ENCODE assay signal across 12 cellular contexts in the genomic region with DNA sequence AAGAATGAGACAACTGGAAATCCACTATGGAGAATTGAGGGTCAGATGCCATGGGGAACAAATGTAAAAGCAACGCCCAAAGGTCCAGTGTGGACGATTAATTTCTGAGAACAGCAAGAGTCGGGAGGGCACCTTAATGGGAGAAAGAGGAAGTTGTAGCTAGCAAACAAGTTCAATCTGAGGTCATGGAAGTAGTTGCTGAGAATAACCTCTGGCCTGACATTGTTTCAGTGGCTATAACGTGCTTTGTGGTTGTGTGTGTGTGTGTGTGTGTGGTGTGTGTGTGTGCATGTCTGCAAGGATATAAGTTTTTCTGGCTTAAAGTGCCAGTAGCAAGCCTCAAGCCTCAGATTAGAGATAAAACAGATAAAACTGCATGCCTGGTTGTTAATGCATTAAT.
A peak's percentile ranks its signal among the peaks of the same experiment; 100 is the strongest.
DNase-seq lines count a peak whose midpoint lies in the region; ATAC-seq and TF ChIP-seq lines count a peak whose summit lies in the region.
"Had no signal": no experiment of that assay in that cellular context is flagged by ENCODE, and none has a peak within 500 bp of the region (broad histone marks: within the 10 kb centered on the region; RNA-seq: fewer than 3 reads in every experiment).

No MANE protein-coding gene starts in this region.

- no peak overlapping the region for H2AFZ ChIP-seq in MM.1S (ENCODE audit: low read length)

- no peaks in the 10 kb centered on the region for H3K9me3 Mint-ChIP-seq in activated naive CD8-positive, alpha-beta T cell treated with anti-CD3 and anti-CD28 coated beads for 36 hours
- H3K9me3 Mint-ChIP-seq: WTC11 had no signal

- H3K79me2 ChIP-seq in MM.1S (ENCODE audit: low read length) = no peaks in the 10 kb centered on the region

- no peaks in the 10 kb centered on the region for H3K9me3 ChIP-seq in MM.1S (replicated peaks; ENCODE audit: insufficient read depth, low read length)
- H3K9me3 ChIP-seq: upper lobe of right lung had no signal

- H3K27me3 Mint-ChIP-seq in activated naive CD8-positive, alpha-beta T cell treated with anti-CD3 and anti-CD28 coated beads for 36 hours = no peaks in the 10 kb centered on the region

- no peak overlapping the region for H3K27ac Mint-ChIP-seq in activated naive CD8-positive, alpha-beta T cell treated with anti-CD3 and anti-CD28 coated beads for 36 hours
- H3K27ac Mint-ChIP-seq: WTC11 had no signal

- no peaks in the 10 kb centered on the region for H3K27me3 ChIP-seq in MM.1S (replicated peaks; ENCODE audit: insufficient read depth, low read length)
- H3K27me3 ChIP-seq: upper lobe of right lung had no signal

- H4K20me1 ChIP-seq in MM.1S (ENCODE audit: insufficient read depth, low read length) = no peaks in the 10 kb centered on the region

- H3K36me3 Mint-ChIP-seq in activated naive CD8-positive, alpha-beta T cell treated with anti-CD3 and anti-CD28 coated beads for 36 hours = no peaks in the 10 kb centered on the region
- H3K36me3 Mint-ChIP-seq: WTC11 had no signal

- H3K27ac ChIP-seq in MM.1S (ENCODE audit: low read length) = no peak overlapping the region
- H3K27ac ChIP-seq: upper lobe of right lung had no signal

- no peak overlapping the region for H3K9ac ChIP-seq in MM.1S (ENCODE audit: low read length)

- TF ChIP-seq CTCF in MM.1S (IDR thresholded peaks at IDR 0.05; ENCODE audit: low read length) = no peak

- H3K4me3 ChIP-seq in MM.1S (ENCODE audit: low read length) = no peak overlapping the region
- H3K4me3 ChIP-seq: upper lobe of right lung had no signal

- peak; percentile 45 for DNase-seq in MM.1S
- peak; percentile 9 for DNase-seq in medulla oblongata (ENCODE audit: extremely low spot score)
- DNase-seq in NCI-H1105 (lab: John Stamatoyannopoulos, UW) = no peak
- no peak for DNase-seq in activated naive CD8-positive, alpha-beta T cell treated with anti-CD3 and anti-CD28 coated beads for 36 hours
- no peak for DNase-seq in HuH-7 (ENCODE audit: low spot score)
- DNase-seq in iPS-NIHi11 (ENCODE audit: low spot score) = no peak
- DNase-seq: COR-L47, upper lobe of right lung had no signal

- H3K4me2 ChIP-seq in MM.1S (ENCODE audit: low read depth, low read length) = no peak overlapping the region

- peak; percentile 50 for ATAC-seq in GM18520 (IDR thresholded peaks at IDR 0.05; ENCODE audit: unreplicated experiment)
- peak; percentile 81 for ATAC-seq in HG02588 (IDR thresholded peaks at IDR 0.05; ENCODE audit: unreplicated experiment)
- ATAC-seq: PC-3, upper lobe of right lung, WTC11 had no signal

- H3F3A ChIP-seq in MM.1S (ENCODE audit: insufficient read depth, low read length) = no peaks in the 10 kb centered on the region

- H3K4me1 Mint-ChIP-seq in activated naive CD8-positive, alpha-beta T cell treated with anti-CD3 and anti-CD28 coated beads for 36 hours = no peaks in the 10 kb centered on the region

- H3K4me1 ChIP-seq in MM.1S (ENCODE audit: low read length) = no peaks in the 10 kb centered on the region
- H3K4me1 ChIP-seq: upper lobe of right lung had no signal

- H3K9me2 ChIP-seq in MM.1S (replicated peaks; ENCODE audit: insufficient read depth, low read length) = no peaks in the 10 kb centered on the region

- no peaks in the 10 kb centered on the region for H3K36me3 ChIP-seq in MM.1S (replicated peaks; ENCODE audit: insufficient read depth, low read length)
- H3K36me3 ChIP-seq: upper lobe of right lung had no signal

- H3K4me3 Mint-ChIP-seq in activated naive CD8-positive, alpha-beta T cell treated with anti-CD3 and anti-CD28 coated beads for 36 hours = no peak overlapping the region
- H3K4me3 Mint-ChIP-seq: WTC11 had no signal

Comparison
In these comparisons a context has a peak if more than half of its experiments do, and no peak if none do; other contexts are left out.
1. DNase-seq: peak in MM.1S (single experiment) and medulla oblongata (single experiment); none in NCI-H1105 (single experiment), activated naive CD8-positive, alpha-beta T cell treated with anti-CD3 and anti-CD28 coated beads for 36 hours (single experiment), HuH-7 (single experiment) and iPS-NIHi11 (single experiment).